9 cellular contexts compared by ENCODE assay signal in genomic region chr20:62523473-62524203, GRCh38. TPM values are rescaled to one million over a fixed set of nuclear protein-coding genes. Genes with fewer than 3 reads are reported as not detected.
DNase-seq lines count a peak whose midpoint lies in the region; ATAC-seq and TF ChIP-seq lines count a peak whose summit lies in the region.
"Had no signal": no experiment of that assay in that cellular context is flagged by ENCODE, and none has a peak within 500 bp of the region (broad histone marks: within the 10 kb centered on the region; RNA-seq: fewer than 3 reads in every experiment).

No MANE protein-coding gene starts in this region.

- H3K27me3 Mint-ChIP-seq in GM23338 (ENCODE audit: insufficient read depth, low read depth, poor library complexity): peaks cover 12% of the 10 kb centered on the region
- peaks cover 54% of the 10 kb centered on the region for H3K27me3 Mint-ChIP-seq in HFFc6 (ENCODE audit: insufficient read depth)

- no peaks in the 10 kb centered on the region for H3K36me3 ChIP-seq in GM23338 (ENCODE audit: insufficient read depth)
- no peaks in the 10 kb centered on the region for H3K36me3 ChIP-seq in effector memory CD4-positive, alpha-beta T cell (ENCODE audit: control insufficient read depth, insufficient read depth, low read length)
- H3K36me3 ChIP-seq in gastroesophageal sphincter: no peaks in the 10 kb centered on the region
- H3K36me3 ChIP-seq: SJSA1 had no signal

- H3K4me3 Mint-ChIP-seq in GM23338: 0 out of 3 replicates have a peak overlapping the region, but pooled peaks have one; percentile 16
- no peak overlapping the region for H3K4me3 Mint-ChIP-seq in HFFc6

- WGBS in gastroesophageal sphincter (ENCODE audit: low coverage in 1 of 2), 2 donors: 56% methylated on average over 5 of the region's 26 CpGs; no CpG with 5 or more reads in 1 of the 2 donors

- H3K36me3 Mint-ChIP-seq in GM23338 (ENCODE audit: low read depth): no peaks in the 10 kb centered on the region
- no peaks in the 10 kb centered on the region for H3K36me3 Mint-ChIP-seq in HFFc6 (ENCODE audit: low read depth)

- no peak overlapping the region for H3K27ac Mint-ChIP-seq in GM23338
- no peak overlapping the region for H3K27ac Mint-ChIP-seq in HFFc6

- no peaks in the 10 kb centered on the region for H3K79me2 ChIP-seq in GM23338 (replicated peaks; ENCODE audit: insufficient read depth)

- TF ChIP-seq EP300 in gastroesophageal sphincter (IDR thresholded peaks at IDR 0.05): no peak

- TF ChIP-seq CTCF in GM23338 (conservative IDR thresholded peaks at IDR 0.05; ENCODE audit: low read depth in 2 of 2): no peak
- TF ChIP-seq CTCF in gastroesophageal sphincter (IDR thresholded peaks at IDR 0.05): no peak
- TF ChIP-seq CTCF in HFFc6 (IDR thresholded peaks at IDR 0.05): no peak

- DNase-seq in GM23338 (ENCODE audit: low spot score) (peak; percentile 69), HFFc6 (no peak)
- peak; percentile 40 to 62 for DNase-seq in activated CD4-positive, alpha-beta T cell treated with anti-CD3 and anti-CD28 coated beads for 24 hours (ENCODE audit: low read depth in 2 of 2)
- DNase-seq in effector memory CD4-positive, alpha-beta T cell: peak in 2 of 3 donors; percentile 8 to 11
- DNase-seq in stimulated activated CD8-positive, alpha-beta memory T cell treated with anti-CD3 and anti-CD28 coated beads, Interleukin-12 subunit alpha, Interleukin-12 subunit beta, amount 100 ng/mL, for 24 hours (ENCODE audit: extremely low read depth): peak; percentile 64

- H2AFZ ChIP-seq in GM23338: peak overlapping the region; percentile 52; the same call in 1 of the 2 replicates

- 0 out of 2 replicates have a peak overlapping the region, but pooled peaks have one; percentile 75 for H3K4me2 ChIP-seq in GM23338

- H3K9me2 ChIP-seq in GM23338 (ENCODE audit: insufficient read depth): no peaks in the 10 kb centered on the region

- H3K9me3 Mint-ChIP-seq in GM23338: no peaks in the 10 kb centered on the region
- H3K9me3 Mint-ChIP-seq in HFFc6: peaks cover 4% of the 10 kb centered on the region; the same call in 1 of the 2 replicates

- H4K20me1 ChIP-seq in GM23338 (replicated peaks; ENCODE audit: insufficient read depth): no peaks in the 10 kb centered on the region

- no peak for TF ChIP-seq POLR2A in gastroesophageal sphincter (IDR thresholded peaks at IDR 0.05)

- H3K27me3 ChIP-seq in GM23338 (ENCODE audit: insufficient read depth): no peaks in the 10 kb centered on the region
- H3K27me3 ChIP-seq in effector memory CD4-positive, alpha-beta T cell (replicated peaks; ENCODE audit: control insufficient read depth, insufficient read depth, low read length, poor library complexity, severe bottlenecking): peaks cover 13% of the 10 kb centered on the region
- peaks cover 59% of the 10 kb centered on the region for H3K27me3 ChIP-seq in gastroesophageal sphincter

- no peak overlapping the region for H3K27ac ChIP-seq in GM23338 (ENCODE audit: low read depth)
- H3K27ac ChIP-seq in effector memory CD4-positive, alpha-beta T cell (ENCODE audit: insufficient read depth, low read length, poor library complexity, severe bottlenecking): no peak overlapping the region
- no peak overlapping the region for H3K27ac ChIP-seq in gastroesophageal sphincter
- H3K27ac ChIP-seq: SJSA1 had no signal

- H3K4me1 ChIP-seq in GM23338 (ENCODE audit: insufficient read depth) (peaks cover 18% of the 10 kb centered on the region), gastroesophageal sphincter (peaks cover 0 to 15% (median 0%) of the 10 kb centered on the region in 3 donors)
- no peaks in the 10 kb centered on the region for H3K4me1 ChIP-seq in effector memory CD4-positive, alpha-beta T cell (ENCODE audit: control insufficient read depth, insufficient read depth, low read length, poor library complexity, severe bottlenecking)
- H3K4me1 ChIP-seq: SJSA1 had no signal

- 0 out of 2 replicates have a peak, but pooled peaks cover 3% of the 10 kb centered on the region for H3F3A ChIP-seq in GM23338 (replicated peaks; ENCODE audit: low read depth)

- ATAC-seq in GM23338 (peak; percentile 84), HG03521 (IDR thresholded peaks at IDR 0.05; ENCODE audit: unreplicated experiment) (no peak), GM19452 (IDR thresholded peaks at IDR 0.05; ENCODE audit: unreplicated experiment) (no peak), gastroesophageal sphincter (no peak)

- no peaks in the 10 kb centered on the region for H3K9me3 ChIP-seq in effector memory CD4-positive, alpha-beta T cell (ENCODE audit: control insufficient read depth, low read length)
- no peaks in the 10 kb centered on the region for H3K9me3 ChIP-seq in gastroesophageal sphincter
- H3K9me3 ChIP-seq: SJSA1 had no signal

- H3K4me1 Mint-ChIP-seq in GM23338: peaks cover 21% of the 10 kb centered on the region
- H3K4me1 Mint-ChIP-seq in HFFc6 (ENCODE audit: low read depth): no peaks in the 10 kb centered on the region

- H3K4me3 ChIP-seq in GM23338 (peak overlapping the region; percentile 5; the same call in 1 of the 2 replicates), gastroesophageal sphincter (no peak overlapping the region)
- H3K4me3 ChIP-seq in effector memory CD4-positive, alpha-beta T cell (ENCODE audit: insufficient read depth, low read depth, low read length, poor library complexity, severe bottlenecking): no peak overlapping the region
- H3K4me3 ChIP-seq: SJSA1 had no signal

TF ChIP-seq in GM23338, 12 proteins besides CTCF, POLR2A, EP300 and RAD21 (continues in another document):
- no peak for TF ChIP-seq CREB1 (CRISPR knock-in tag; IDR thresholded peaks at IDR 0.05; ENCODE audit: low read depth)
- TF ChIP-seq EZH2 (IDR thresholded peaks at IDR 0.05; ENCODE audit: low read depth, unreplicated experiment): no peak
- no peak for TF ChIP-seq ZNF114 (CRISPR knock-in tag; IDR thresholded peaks at IDR 0.05)
- TF ChIP-seq ZNF331 (CRISPR knock-in tag; IDR thresholded peaks at IDR 0.05; ENCODE audit: low read depth): no peak
- TF ChIP-seq POLR2AphosphoS5 (IDR thresholded peaks at IDR 0.05; ENCODE audit: low read depth): no peak
- no peak for TF ChIP-seq NANOG (IDR thresholded peaks at IDR 0.05; ENCODE audit: borderline replicate concordance)
- TF ChIP-seq, protein P1, sequence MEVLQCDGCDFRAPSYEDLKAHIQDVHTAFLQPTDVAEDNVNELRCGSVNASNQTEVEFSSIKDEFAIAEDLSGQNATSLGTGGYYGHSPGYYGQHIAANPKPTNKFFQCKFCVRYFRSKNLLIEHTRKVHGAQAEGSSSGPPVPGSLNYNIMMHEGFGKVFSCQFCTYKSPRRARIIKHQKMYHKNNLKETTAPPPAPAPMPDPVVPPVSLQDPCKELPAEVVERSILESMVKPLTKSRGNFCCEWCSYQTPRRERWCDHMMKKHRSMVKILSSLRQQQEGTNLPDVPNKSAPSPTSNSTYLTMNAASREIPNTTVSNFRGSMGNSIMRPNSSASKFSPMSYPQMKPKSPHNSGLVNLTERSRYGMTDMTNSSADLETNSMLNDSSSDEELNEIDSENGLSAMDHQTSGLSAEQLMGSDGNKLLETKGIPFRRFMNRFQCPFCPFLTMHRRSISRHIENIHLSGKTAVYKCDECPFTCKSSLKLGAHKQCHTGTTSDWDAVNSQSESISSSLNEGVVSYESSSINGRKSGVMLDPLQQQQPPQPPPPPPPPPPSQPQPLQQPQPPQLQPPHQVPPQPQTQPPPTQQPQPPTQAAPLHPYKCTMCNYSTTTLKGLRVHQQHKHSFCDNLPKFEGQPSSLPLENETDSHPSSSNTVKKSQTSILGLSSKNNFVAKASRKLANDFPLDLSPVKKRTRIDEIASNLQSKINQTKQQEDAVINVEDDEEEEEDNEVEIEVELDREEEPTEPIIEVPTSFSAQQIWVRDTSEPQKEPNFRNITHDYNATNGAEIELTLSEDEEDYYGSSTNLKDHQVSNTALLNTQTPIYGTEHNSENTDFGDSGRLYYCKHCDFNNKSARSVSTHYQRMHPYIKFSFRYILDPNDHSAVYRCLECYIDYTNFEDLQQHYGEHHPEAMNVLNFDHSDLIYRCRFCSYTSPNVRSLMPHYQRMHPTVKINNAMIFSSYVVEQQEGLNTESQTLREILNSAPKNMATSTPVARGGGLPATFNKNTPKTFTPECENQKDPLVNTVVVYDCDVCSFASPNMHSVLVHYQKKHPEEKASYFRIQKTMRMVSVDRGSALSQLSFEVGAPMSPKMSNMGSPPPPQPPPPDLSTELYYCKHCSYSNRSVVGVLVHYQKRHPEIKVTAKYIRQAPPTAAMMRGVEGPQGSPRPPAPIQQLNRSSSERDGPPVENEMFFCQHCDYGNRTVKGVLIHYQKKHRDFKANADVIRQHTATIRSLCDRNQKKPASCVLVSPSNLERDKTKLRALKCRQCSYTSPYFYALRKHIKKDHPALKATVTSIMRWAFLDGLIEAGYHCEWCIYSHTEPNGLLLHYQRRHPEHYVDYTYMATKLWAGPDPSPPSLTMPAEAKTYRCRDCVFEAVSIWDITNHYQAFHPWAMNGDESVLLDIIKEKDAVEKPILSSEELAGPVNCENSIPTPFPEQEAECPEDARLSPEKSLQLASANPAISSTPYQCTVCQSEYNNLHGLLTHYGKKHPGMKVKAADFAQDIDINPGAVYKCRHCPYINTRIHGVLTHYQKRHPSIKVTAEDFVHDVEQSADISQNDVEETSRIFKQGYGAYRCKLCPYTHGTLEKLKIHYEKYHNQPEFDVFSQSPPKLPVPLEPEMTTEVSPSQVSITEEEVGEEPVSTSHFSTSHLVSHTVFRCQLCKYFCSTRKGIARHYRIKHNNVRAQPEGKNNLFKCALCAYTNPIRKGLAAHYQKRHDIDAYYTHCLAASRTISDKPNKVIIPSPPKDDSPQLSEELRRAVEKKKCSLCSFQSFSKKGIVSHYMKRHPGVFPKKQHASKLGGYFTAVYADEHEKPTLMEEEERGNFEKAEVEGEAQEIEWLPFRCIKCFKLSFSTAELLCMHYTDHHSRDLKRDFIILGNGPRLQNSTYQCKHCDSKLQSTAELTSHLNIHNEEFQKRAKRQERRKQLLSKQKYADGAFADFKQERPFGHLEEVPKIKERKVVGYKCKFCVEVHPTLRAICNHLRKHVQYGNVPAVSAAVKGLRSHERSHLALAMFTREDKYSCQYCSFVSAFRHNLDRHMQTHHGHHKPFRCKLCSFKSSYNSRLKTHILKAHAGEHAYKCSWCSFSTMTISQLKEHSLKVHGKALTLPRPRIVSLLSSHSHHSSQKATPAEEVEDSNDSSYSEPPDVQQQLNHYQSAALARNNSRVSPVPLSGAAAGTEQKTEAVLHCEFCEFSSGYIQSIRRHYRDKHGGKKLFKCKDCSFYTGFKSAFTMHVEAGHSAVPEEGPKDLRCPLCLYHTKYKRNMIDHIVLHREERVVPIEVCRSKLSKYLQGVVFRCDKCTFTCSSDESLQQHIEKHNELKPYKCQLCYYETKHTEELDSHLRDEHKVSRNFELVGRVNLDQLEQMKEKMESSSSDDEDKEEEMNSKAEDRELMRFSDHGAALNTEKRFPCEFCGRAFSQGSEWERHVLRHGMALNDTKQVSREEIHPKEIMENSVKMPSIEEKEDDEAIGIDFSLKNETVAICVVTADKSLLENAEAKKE (CRISPR knock-in tag; IDR thresholded peaks at IDR 0.05): no peak
- TF ChIP-seq STAT1 (IDR thresholded peaks at IDR 0.05; ENCODE audit: unreplicated experiment): no peak

RNA-seq across cellular contexts. Expression of gene GATA5, which starts 47.8 kb away (rescaled TPM):
- total RNA-seq in GM23338 (2014; rRNA removed; shearing (Covaris generic)): 0.73 and 1.2 TPM in 2 replicates
- 0.31 and 0.60 TPM in 2 replicates for polyA plus RNA-seq in GM23338 (2016; fragmentation: Nextera tagmentation; extraction: Ambion mirVana)
- 1 to 10 TPM in 2 of 4 donors, under 1 TPM in 2; 0.31 to 2.2 (median 1.1) TPM for total RNA-seq in gastroesophageal sphincter
- not detected for total RNA-seq in HFFc6 (2021; fragmentation: NEBNext Ultra II Directional; extraction: Animal tissue kit (Norgen Biotek cat#: 25700))
- total RNA-seq: SJSA1 had no signal
